Comparison of ENCODE assay signal across 8 cellular contexts in genomic region chr5:100899675-100900074, GRCh38. TPM values are rescaled to one million over a fixed set of nuclear protein-coding genes. Genes with fewer than 3 reads are reported as not detected.
DNase-seq lines count a peak whose midpoint lies in the region; ATAC-seq and TF ChIP-seq lines count a peak whose summit lies in the region.

No MANE protein-coding gene starts in this region.

- peaks cover 79% of the 10 kb centered on the region for H3K27me3 Mint-ChIP-seq in mesothelial cell of epicardium (ENCODE audit: low read depth)

- intact Hi-C loops in left ventricle myocardium inferior (cut with micrococcal nuclease) (loop anchor here (10.0 kb wide), 1 partner anchor 45 kb away; no protein-coding TSS in a partner anchor), cardiac septum (cut with DNase I) (loop anchor here (5.0 kb wide), 4 partner anchors 47 to 362 kb away; partner anchors contain the start of gene FAM174A)

- peak overlapping the region; percentile 89 for H3K27ac ChIP-seq in left ventricle myocardium inferior (replicated peaks)

- TF ChIP-seq CTCF in left ventricle myocardium inferior (IDR thresholded peaks at IDR 0.05; ENCODE audit: borderline replicate concordance), result no peak
- TF ChIP-seq CTCF in mesothelial cell of epicardium (IDR thresholded peaks at IDR 0.05; ENCODE audit: unreplicated experiment), result no peak

- DNase-seq in left ventricle myocardium inferior (no peak), cardiac septum (ENCODE audit: low spot score) (no peak), mesothelial cell of epicardium (ENCODE audit: low spot score in 2 of 2, unreplicated experiment in 2 of 2) (no peak), midbrain (lab: John Stamatoyannopoulos, UW) (no peak), ureter (ENCODE audit: low spot score) (no peak), GM03348 (ENCODE audit: low spot score) (no peak), COLO829 (ENCODE audit: low spot score) (no peak)
- DNase-seq in activated naive CD4-positive, alpha-beta T cell treated with anti-CD3 and anti-CD28 coated beads, Interleukin-2, amount 50 U/mL, for 72 hours (ENCODE audit: low spot score in 2 of 2), result no peak

- H3K36me3 ChIP-seq in left ventricle myocardium inferior, result no peaks in the 10 kb centered on the region

- peak overlapping the region; percentile 70 for H3K4me3 ChIP-seq in left ventricle myocardium inferior

- H3K9me3 ChIP-seq in left ventricle myocardium inferior (replicated peaks), result no peaks in the 10 kb centered on the region

- peaks cover 51 to 69% of the 10 kb centered on the region in 2 donors for H3K36me3 Mint-ChIP-seq in activated naive CD4-positive, alpha-beta T cell treated with anti-CD3 and anti-CD28 coated beads, Interleukin-2, amount 50 U/mL, for 72 hours
- no peaks in the 10 kb centered on the region for H3K36me3 Mint-ChIP-seq in mesothelial cell of epicardium

- no peaks in the 10 kb centered on the region for H3K9me3 Mint-ChIP-seq in activated naive CD4-positive, alpha-beta T cell treated with anti-CD3 and anti-CD28 coated beads, Interleukin-2, amount 50 U/mL, for 72 hours
- H3K9me3 Mint-ChIP-seq in mesothelial cell of epicardium, result no peaks in the 10 kb centered on the region

- H3K4me1 Mint-ChIP-seq in mesothelial cell of epicardium, result peaks cover 29% of the 10 kb centered on the region

- H3K4me1 ChIP-seq in left ventricle myocardium inferior, result peaks cover 37% of the 10 kb centered on the region

- ATAC-seq in activated naive CD4-positive, alpha-beta T cell treated with anti-CD3 and anti-CD28 coated beads, Interleukin-2, amount 50 U/mL, for 72 hours, result no peak

- H3K27me3 ChIP-seq in left ventricle myocardium inferior (ENCODE audit: low read depth), result peaks cover 37% of the 10 kb centered on the region

- peak overlapping the region; percentile 99 for H3K27ac Mint-ChIP-seq in activated naive CD4-positive, alpha-beta T cell treated with anti-CD3 and anti-CD28 coated beads, Interleukin-2, amount 50 U/mL, for 72 hours
- no peak overlapping the region for H3K27ac Mint-ChIP-seq in mesothelial cell of epicardium

- peak overlapping the region; percentile 66 for H3K4me3 Mint-ChIP-seq in mesothelial cell of epicardium

RNA-seq across cellular contexts. Expression of gene ST8SIA4, which starts 3.4 kb away (rescaled TPM):
- total RNA-seq in left ventricle myocardium inferior, result 3.2 TPM
- total RNA-seq in cardiac septum, result 4.6 TPM
- total RNA-seq in activated naive CD4-positive, alpha-beta T cell treated with anti-CD3 and anti-CD28 coated beads, Interleukin-2, amount 50 U/mL, for 72 hours, result 10 to 100 TPM; 21.2 to 36.2 TPM
- 6.6 to 9.7 TPM (median 9.6 TPM) in 3 replicates for total RNA-seq in mesothelial cell of epicardium
- 6.5 TPM for total RNA-seq in ureter
